26 cellular contexts compared by ENCODE assay signal in genomic region chr13:20258963-20259288, GRCh38. TPM values are rescaled to one million over a fixed set of nuclear protein-coding genes. Genes with fewer than 3 reads are reported as not detected.
"Had no signal": no experiment of that assay in that cellular context is flagged by ENCODE, and none has a peak within 500 bp of the region (broad histone marks: within the 10 kb centered on the region; RNA-seq: fewer than 3 reads in every experiment).

No MANE protein-coding gene starts in this region.

- H3K27me3 ChIP-seq: left lung, right atrium auricular region, upper lobe of left lung had no signal

- H3K4me3 Mint-ChIP-seq: activated naive CD4-positive, alpha-beta T cell treated with anti-CD3 and anti-CD28 coated beads, Interleukin-2, amount 10 ng/mL, durations not matched to agents 7 days and 5 days; activated naive CD8-positive, alpha-beta T cell treated with anti-CD3 and anti-CD28 coated beads, Interleukin-2, amount 50 U/mL, for 24 hours; brain; effector memory CD8-positive, alpha-beta T cell; stimulated activated naive CD8-positive, alpha-beta T cell treated with anti-CD3 and anti-CD28 coated beads, Interleukin-15, amount 100 ng/mL, for 72 hours had no signal

- H3K4me1 ChIP-seq: left lung, right atrium auricular region, upper lobe of left lung had no signal

- H3K36me3 ChIP-seq: left lung, right atrium auricular region, upper lobe of left lung had no signal

- H3K27me3 Mint-ChIP-seq: brain; stimulated activated naive CD8-positive, alpha-beta T cell treated with anti-CD3 and anti-CD28 coated beads, Interleukin-15, amount 100 ng/mL, for 72 hours had no signal

- H3K9me3 ChIP-seq: left lung, right atrium auricular region, upper lobe of left lung had no signal

- H3K4me3 ChIP-seq: left lung, right atrium auricular region, upper lobe of left lung had no signal

- H3K4me1 Mint-ChIP-seq: activated naive CD8-positive, alpha-beta T cell treated with anti-CD3 and anti-CD28 coated beads, Interleukin-2, amount 50 U/mL, for 24 hours; brain; stimulated activated naive CD8-positive, alpha-beta T cell treated with anti-CD3 and anti-CD28 coated beads, Interleukin-15, amount 100 ng/mL, for 72 hours had no signal

- H3K9me3 Mint-ChIP-seq: activated naive CD4-positive, alpha-beta T cell treated with anti-CD3 and anti-CD28 coated beads, Interleukin-2, amount 10 ng/mL, durations not matched to agents 7 days and 5 days; activated naive CD8-positive, alpha-beta T cell treated with anti-CD3 and anti-CD28 coated beads, Interleukin-2, amount 50 U/mL, for 24 hours; effector memory CD8-positive, alpha-beta T cell; stimulated activated naive CD8-positive, alpha-beta T cell treated with anti-CD3 and anti-CD28 coated beads, Interleukin-15, amount 100 ng/mL, for 72 hours had no signal

- H3K36me3 Mint-ChIP-seq: activated naive CD4-positive, alpha-beta T cell treated with anti-CD3 and anti-CD28 coated beads, Interleukin-2, amount 10 ng/mL, durations not matched to agents 7 days and 5 days; brain had no signal

- DNase-seq: activated CD4-positive, alpha-beta T cell treated with anti-CD3 and anti-CD28 coated beads, Interleukin-2, amount 50 U/mL, for 1 hour; activated CD4-positive, CD25-positive, alpha-beta regulatory T cell treated with anti-CD3 and anti-CD28 coated beads, Interleukin-2, amount 50 U/mL, for 72 hours; activated CD8-positive, alpha-beta memory T cell treated with anti-CD3 and anti-CD28 coated beads, Interleukin-2, amount 50 U/mL, for 48 hours; activated effector memory CD4-positive, alpha-beta T cell treated with Interleukin-2 at 50 U/mL for 16 hours; activated naive CD4-positive, alpha-beta T cell treated with anti-CD3 and anti-CD28 coated beads, Interleukin-2, amount 10 ng/mL, durations not matched to agents 7 days and 5 days; activated naive CD8-positive, alpha-beta T cell treated with anti-CD3 and anti-CD28 coated beads, Interleukin-2, amount 50 U/mL, for 24 hours; activated T-cell treated with anti-CD3 and anti-CD28 coated beads, Interleukin-2, amount 50 U/mL, for 48 hours; anterior cingulate cortex; caudate nucleus; effector memory CD8-positive, alpha-beta T cell; foreskin melanocyte; glutamatergic neuron; hippocampal formation; left lung; occipital lobe; small intestine; stimulated activated CD4-positive, alpha-beta T cell treated with anti-CD3 and anti-CD28 coated beads, Interleukin-15, amount 100 ng/mL, for 24 hours; stimulated activated CD4-positive, alpha-beta T cell treated with anti-CD3 and anti-CD28 coated beads, Interleukin-2, amount 100 ng/mL, for 48 hours; stimulated activated naive CD8-positive, alpha-beta T cell treated with anti-CD3 and anti-CD28 coated beads, Interleukin-15, amount 100 ng/mL, for 72 hours; T-helper 9 cell; upper lobe of left lung had no signal

- H3K27ac Mint-ChIP-seq: activated naive CD4-positive, alpha-beta T cell treated with anti-CD3 and anti-CD28 coated beads, Interleukin-2, amount 10 ng/mL, durations not matched to agents 7 days and 5 days; activated naive CD8-positive, alpha-beta T cell treated with anti-CD3 and anti-CD28 coated beads, Interleukin-2, amount 50 U/mL, for 24 hours; brain; effector memory CD8-positive, alpha-beta T cell; stimulated activated naive CD8-positive, alpha-beta T cell treated with anti-CD3 and anti-CD28 coated beads, Interleukin-15, amount 100 ng/mL, for 72 hours had no signal

- ATAC-seq: activated naive CD8-positive, alpha-beta T cell treated with anti-CD3 and anti-CD28 coated beads, Interleukin-2, amount 50 U/mL, for 24 hours; effector memory CD8-positive, alpha-beta T cell; left lung; stimulated activated naive CD8-positive, alpha-beta T cell treated with anti-CD3 and anti-CD28 coated beads, Interleukin-15, amount 100 ng/mL, for 72 hours had no signal

- H3K27ac ChIP-seq: left lung, right atrium auricular region, upper lobe of left lung had no signal

RNA-seq across cellular contexts. Expression of gene GJB6, which starts 26.8 kb away (rescaled TPM):
- total RNA-seq: dermis microvascular lymphatic vessel endothelial cell, posterior vena cava, right atrium auricular region, upper lobe of left lung had no signal
- polyA plus RNA-seq: neural cell had no signal
